In genomic region chr4:70601422-70602039, GRCh38 we compare ENCODE assay signal across 8 cellular contexts. TPM values are rescaled to one million over a fixed set of nuclear protein-coding genes. Genes with fewer than 3 reads are reported as not detected.
DNase-seq lines count a peak whose midpoint lies in the region; ATAC-seq and FAIRE-seq lines count a peak whose summit lies in the region.

No MANE protein-coding gene starts in this region.

- H3K79me2 ChIP-seq in trophoblast cell (ENCODE audit: control insufficient read depth, insufficient read depth, low read length, poor library complexity): no peaks in the 10 kb centered on the region

- H3K9me3 ChIP-seq in trophoblast cell (ENCODE audit: insufficient read depth, low read depth, low read length): no peaks in the 10 kb centered on the region

- H3K4me2 ChIP-seq in trophoblast cell (ENCODE audit: low read length): no peak overlapping the region

- H3K9ac ChIP-seq in trophoblast cell (ENCODE audit: low read length): no peak overlapping the region

- no peaks in the 10 kb centered on the region for H3K79me1 ChIP-seq in trophoblast cell (ENCODE audit: low read length)

- H3K27me3 Mint-ChIP-seq in activated T-cell treated with anti-CD3 and anti-CD28 coated beads, Interleukin-2, amount 50 U/mL, for 4 hours (ENCODE audit: low read depth): peaks cover 3% of the 10 kb centered on the region

- H4K8ac ChIP-seq in trophoblast cell (ENCODE audit: low read depth, low read length): no peak overlapping the region

- peak; percentile 11 for DNase-seq in GM04503 (ENCODE audit: low read depth)
- DNase-seq in H4 (ENCODE audit: low spot score): peak; percentile 75
- peak; percentile 83 to 86 for DNase-seq in Kasumi-1 (lab: John Stamatoyannopoulos, UW)
- DNase-seq in OCI-M1 (lab: John Stamatoyannopoulos, UW): peak; percentile 78
- peak; percentile 49 for DNase-seq in activated T-cell treated with anti-CD3 and anti-CD28 coated beads, Interleukin-2, amount 50 U/mL, for 4 hours
- peak; percentile 65 for DNase-seq in fibroblast of the conjunctiva (ENCODE audit: low read depth)
- peak; percentile 8 to 49 for DNase-seq in trophoblast cell
- DNase-seq in urothelium cell line (ENCODE audit: low spot score): peak; percentile 66

- peak; percentile 48 to 82 for ATAC-seq in activated T-cell treated with anti-CD3 and anti-CD28 coated beads, Interleukin-2, amount 50 U/mL, for 4 hours

- no peak overlapping the region for H3K23ac ChIP-seq in trophoblast cell (ENCODE audit: low read length)

- H3K27me3 ChIP-seq in trophoblast cell (ENCODE audit: insufficient read depth, low read length): no peaks in the 10 kb centered on the region

- no peak overlapping the region for H4K12ac ChIP-seq in trophoblast cell (ENCODE audit: low read depth, low read length)

- no peak overlapping the region for H2AK5ac ChIP-seq in trophoblast cell (ENCODE audit: low read length)

- H2BK5ac ChIP-seq in trophoblast cell (ENCODE audit: low read depth, low read length, poor library complexity): no peak overlapping the region

- H2BK120ac ChIP-seq in trophoblast cell (ENCODE audit: insufficient read depth, low read length, poor library complexity): no peak overlapping the region

- no peaks in the 10 kb centered on the region for H3K36me3 ChIP-seq in trophoblast cell (ENCODE audit: control insufficient read depth in 1 of 2, insufficient read depth in 2 of 2, low read length in 2 of 2)

- H4K91ac ChIP-seq in trophoblast cell (ENCODE audit: low read depth, low read length): no peak overlapping the region

- H2BK12ac ChIP-seq in trophoblast cell (ENCODE audit: low read length): no peak overlapping the region

- H3K18ac ChIP-seq in trophoblast cell (ENCODE audit: low read length): no peak overlapping the region

- H3K4me1 ChIP-seq in trophoblast cell (ENCODE audit: control insufficient read depth in 1 of 2, insufficient read depth in 2 of 2, low read length in 2 of 2): no peaks in the 10 kb centered on the region

- no peak overlapping the region for H3K14ac ChIP-seq in trophoblast cell (ENCODE audit: low read length)

- no peak overlapping the region for H3K4ac ChIP-seq in trophoblast cell (ENCODE audit: low read depth, low read length)

- H2AFZ ChIP-seq in trophoblast cell (ENCODE audit: insufficient read depth, low read length, poor library complexity): no peak overlapping the region

- H3K36me3 Mint-ChIP-seq in activated T-cell treated with anti-CD3 and anti-CD28 coated beads, Interleukin-2, amount 50 U/mL, for 4 hours (ENCODE audit: insufficient read depth): no peaks in the 10 kb centered on the region

- WGBS in trophoblast cell (ENCODE audit: extremely low coverage, insufficient coverage, insufficient read length): no CpG with 5 or more reads among the region's 5 CpGs

- no peak overlapping the region for H3K4me3 ChIP-seq in trophoblast cell (ENCODE audit: low read depth, low read length)

- no peaks in the 10 kb centered on the region for H3K9me3 Mint-ChIP-seq in activated T-cell treated with anti-CD3 and anti-CD28 coated beads, Interleukin-2, amount 50 U/mL, for 4 hours

- H3K4me1 Mint-ChIP-seq in activated T-cell treated with anti-CD3 and anti-CD28 coated beads, Interleukin-2, amount 50 U/mL, for 4 hours (ENCODE audit: low read depth): no peaks in the 10 kb centered on the region

- no peak for FAIRE-seq in urothelium cell line (lab: Jason Lieb, UNC)

- H3K4me3 Mint-ChIP-seq in activated T-cell treated with anti-CD3 and anti-CD28 coated beads, Interleukin-2, amount 50 U/mL, for 4 hours: no peak overlapping the region

- H3K27ac ChIP-seq in trophoblast cell (ENCODE audit: low read depth, low read length): no peak overlapping the region

RNA-seq across cellular contexts. Expression of gene AMBN, which starts 9.5 kb away (rescaled TPM):
- 0.19 TPM in 1 of 2 replicates, not detected in the other for total RNA-seq in H4 (2014; rRNA removed; shearing (Covaris generic))
- not detected for total RNA-seq in activated T-cell treated with anti-CD3 and anti-CD28 coated beads, Interleukin-2, amount 50 U/mL, for 4 hours
- polyA plus RNA-seq in trophoblast cell (2013): not detected in 2 replicates

RNA-seq across cellular contexts. Expression of gene ENAM, which starts 27.0 kb away (rescaled TPM):
- not detected in 2 replicates for total RNA-seq in H4 (2014; rRNA removed; shearing (Covaris generic))
- not detected for total RNA-seq in activated T-cell treated with anti-CD3 and anti-CD28 coated beads, Interleukin-2, amount 50 U/mL, for 4 hours
- polyA plus RNA-seq in trophoblast cell (2013): not detected in 2 replicates

Comparison
In these comparisons a context has a peak if more than half of its experiments do, and no peak if none do; other contexts are left out.
1. DNase-seq: peak in every context shown above with its lines; median percentile 84 in Kasumi-1; 78 in OCI-M1; 75 in H4; 66 in urothelium cell line; 65 in fibroblast of the conjunctiva; 49 in activated T-cell treated with anti-CD3 and anti-CD28 coated beads, Interleukin-2, amount 50 U/mL, for 4 hours; 28 in trophoblast cell; 11 in GM04503.